18 cellular contexts compared by ENCODE assay signal in genomic region chr15:55959744-55960143, GRCh38.
"Had no signal": no experiment of that assay in that cellular context is flagged by ENCODE, and none has a peak within 500 bp of the region (broad histone marks: within the 10 kb centered on the region; RNA-seq: fewer than 3 reads in every experiment).

No MANE protein-coding gene starts in this region.

- H3K36me3 ChIP-seq: esophagus squamous epithelium, prostate gland had no signal

- H3K4me3 ChIP-seq: esophagus squamous epithelium, mucosa of descending colon, prostate gland, testis had no signal

- DNase-seq: activated CD4-positive, alpha-beta T cell treated with anti-CD3 and anti-CD28 coated beads, Interleukin-2, amount 10 ng/mL, durations not matched to agents 24 days and 14 days; activated CD4-positive, CD25-positive, alpha-beta regulatory T cell; activated CD8-positive, alpha-beta T cell treated with anti-CD3 and anti-CD28 coated beads for 36 hours; activated naive CD4-positive, alpha-beta T cell treated with Interleukin-2 at 50 U/mL for 16 hours; activated naive CD8-positive, alpha-beta T cell treated with anti-CD3 and anti-CD28 coated beads, Interleukin-2, amount 10 ng/mL, durations not matched to agents 7 days and 5 days; activated T-cell treated with anti-CD3 and anti-CD28 coated beads, Interleukin-2, amount 50 U/mL, for 1 hour; cerebellar nuclear complex; effector CD4-positive, alpha-beta T cell; esophagus squamous epithelium; mucosa of descending colon; naive thymus-derived CD8-positive, alpha-beta T cell; stimulated activated CD4-positive, alpha-beta T cell treated with anti-CD3 and anti-CD28 coated beads, Interleukin-4, amount 100 ng/mL, for 4 hours; T-cell; testis had no signal

- H3K27me3 ChIP-seq: esophagus squamous epithelium, testis had no signal

- H3K9me3 ChIP-seq: esophagus squamous epithelium, mucosa of descending colon, prostate gland, testis had no signal

- FAIRE-seq: bronchial epithelial cell had no signal

- H3K27ac ChIP-seq: esophagus squamous epithelium, prostate gland, testis had no signal

- ATAC-seq: activated CD8-positive, alpha-beta T cell treated with anti-CD3 and anti-CD28 coated beads for 36 hours; mucosa of descending colon; naive thymus-derived CD8-positive, alpha-beta T cell; sciatic nerve; stimulated activated memory B cell treated with anti-CD40 and anti-IgM and Interleukin-4, amounts not matched to agents 10 μg/mL and 1 μg/mL and 100 μg/mL, for 72 hours; T-cell had no signal

- H3K4me1 ChIP-seq: esophagus squamous epithelium, prostate gland, testis had no signal
